ENCODE assay signal across 23 cellular contexts in genomic region chr2:104876606-104877005, GRCh38. TPM values are rescaled to one million over a fixed set of nuclear protein-coding genes. Genes with fewer than 3 reads are reported as not detected.
"Had no signal": no experiment of that assay in that cellular context is flagged by ENCODE, and none has a peak within 500 bp of the region (broad histone marks: within the 10 kb centered on the region; RNA-seq: fewer than 3 reads in every experiment).

No MANE protein-coding gene starts in this region.

- H3K27ac ChIP-seq: adrenal gland, left lung, neural progenitor cell, suprapubic skin, vagina had no signal

- ATAC-seq: activated T-cell treated with anti-CD3 and anti-CD28 coated beads, Interleukin-2, amount 50 U/mL, for 4 hours; left lung; naive thymus-derived CD8-positive, alpha-beta T cell; stimulated activated naive CD8-positive, alpha-beta T cell treated with anti-CD3 and anti-CD28 coated beads, Interleukin-15, Interleukin-2, amounts not matched to agents 100 U/mL and 50 U/mL, for 24 hours had no signal

- DNase-seq: activated CD8-positive, alpha-beta memory T cell treated with anti-CD3 and anti-CD28 coated beads for 24 hours; activated CD8-positive, alpha-beta memory T cell treated with anti-CD3 and anti-CD28 coated beads, Interleukin-2, amount 50 U/mL, for 4 hours; activated naive CD4-positive, alpha-beta T cell; activated T-cell treated with anti-CD3 and anti-CD28 coated beads, Interleukin-2, amount 50 U/mL, for 4 hours; effector CD8-positive, alpha-beta T cell; erythroblast; foreskin fibroblast; left lung; naive thymus-derived CD8-positive, alpha-beta T cell; stimulated activated CD4-positive, alpha-beta T cell treated with anti-CD3 and anti-CD28 coated beads, Interleukin-12 subunit alpha, Interleukin-12 subunit beta, amount 100 ng/mL, for 4 hours; stimulated activated CD4-positive, alpha-beta T cell treated with anti-CD3 and anti-CD28 coated beads, Interleukin-4, amount 100 ng/mL, for 4 hours; stimulated activated naive CD8-positive, alpha-beta T cell treated with anti-CD3 and anti-CD28 coated beads, Interleukin-15, Interleukin-2, amounts not matched to agents 100 U/mL and 50 U/mL, for 24 hours; T-helper 9 cell had no signal

RNA-seq across cellular contexts. Expression of gene POU3F3, which starts 22.7 kb away (rescaled TPM):
- total RNA-seq: activated T-cell treated with anti-CD3 and anti-CD28 coated beads, Interleukin-2, amount 50 U/mL, for 4 hours; activated T-helper 2 cell treated with anti-CD3 and anti-CD28 coated beads, Interferon-gamma antibody, Interleukin-2, Interleukin-4, amounts not matched to agents 10 μg/mL and 5 μg/mL and 100 μg/mL, durations not matched to agents 14 hours and 24 hours and 36 hours; bronchial epithelial cell; fibroblast of lung; left lung; naive thymus-derived CD8-positive, alpha-beta T cell; omental fat pad; posterior vena cava; T-helper 1 cell treated with Interleukin-12 subunit alpha and Interleukin-12 subunit beta and Interleukin-4 antibody, amounts not matched to agents 30 ng/mL and 1 ng/mL, for 36 hours; vagina had no signal
